In the genomic region with DNA sequence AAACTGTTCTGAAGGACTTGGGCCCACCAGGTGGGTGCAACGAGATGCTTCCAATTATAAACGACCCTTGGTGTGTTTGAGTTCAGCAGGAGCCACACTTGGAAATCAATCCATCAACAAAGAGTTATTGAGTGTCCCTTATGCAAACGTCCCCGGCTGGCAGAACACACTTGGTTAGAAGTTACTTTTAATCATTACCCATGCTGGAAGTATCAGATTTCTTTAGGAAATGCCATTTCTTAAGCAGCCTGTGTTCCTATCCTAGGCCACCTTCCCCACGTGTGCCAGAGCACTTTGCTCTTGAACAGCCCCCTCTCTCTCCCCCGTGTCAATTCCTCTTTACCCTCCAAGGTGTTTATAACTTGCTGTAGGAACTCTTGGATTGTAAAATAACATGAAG, we compare ENCODE assay signal across 24 cellular contexts. TPM values are rescaled to one million over a fixed set of nuclear protein-coding genes. Genes with fewer than 3 reads are reported as not detected.
DNase-seq lines count a peak whose midpoint lies in the region; TF ChIP-seq lines count a peak whose summit lies in the region.
"Had no signal": no experiment of that assay in that cellular context is flagged by ENCODE, and none has a peak within 500 bp of the region (broad histone marks: within the 10 kb centered on the region; RNA-seq: fewer than 3 reads in every experiment).

No MANE protein-coding gene starts in this region.

- H3K27me3 Mint-ChIP-seq in Calu3 (ENCODE audit: unreplicated experiment) (peaks cover 59% of the 10 kb centered on the region), nephron (ENCODE audit: low read depth) (peaks cover 25% of the 10 kb centered on the region)
- H3K27me3 Mint-ChIP-seq: activated naive CD8-positive, alpha-beta T cell treated with anti-CD3 and anti-CD28 coated beads, Interleukin-2, amount 50 U/mL, for 24 hours had no signal

- H3K9me3 Mint-ChIP-seq in Calu3 (ENCODE audit: low read depth, unreplicated experiment), result peaks cover 8% of the 10 kb centered on the region
- H3K9me3 Mint-ChIP-seq in nephron, result peaks cover 2% of the 10 kb centered on the region

- H3K27me3 ChIP-seq in colonic mucosa, result no peaks in the 10 kb centered on the region
- H3K27me3 ChIP-seq: neutrophil had no signal

- no peak overlapping the region for H3K4me3 ChIP-seq in colonic mucosa
- H3K4me3 ChIP-seq: K562, lung, MG63, prostate gland, SK-N-MC had no signal

- no peaks in the 10 kb centered on the region for H3K36me3 Mint-ChIP-seq in Calu3 (ENCODE audit: insufficient read depth, unreplicated experiment)
- peaks cover 3% of the 10 kb centered on the region for H3K36me3 Mint-ChIP-seq in nephron (ENCODE audit: low read depth)

- no peak overlapping the region for H3K4me3 Mint-ChIP-seq in Calu3 (ENCODE audit: low read depth, unreplicated experiment)
- H3K4me3 Mint-ChIP-seq in nephron, result no peak overlapping the region
- H3K4me3 Mint-ChIP-seq: activated naive CD8-positive, alpha-beta T cell treated with anti-CD3 and anti-CD28 coated beads, Interleukin-2, amount 50 U/mL, for 24 hours had no signal

- no peaks in the 10 kb centered on the region for H3K36me3 ChIP-seq in colonic mucosa
- H3K36me3 ChIP-seq: MG63, neutrophil, prostate gland had no signal

- intact Hi-C loops in Calu3 (cut with micrococcal nuclease; ENCODE audit: unreplicated experiment), result loop anchor here (2.0 kb wide), 1 partner anchor 37 kb away; no protein-coding TSS in a partner anchor
- intact Hi-C loops in colonic mucosa (cut with DNase I), result no loop called here

- H3K9ac ChIP-seq in colonic mucosa (ENCODE audit: low read depth in 2 of 2, low read length in 2 of 2), result no peak overlapping the region

- no peak for TF ChIP-seq CTCF in Calu3 (IDR thresholded peaks at IDR 0.05; ENCODE audit: unreplicated experiment)
- no peak for TF ChIP-seq CTCF in VCaP (conservative IDR thresholded peaks at IDR 0.05)
- TF ChIP-seq CTCF in nephron (IDR thresholded peaks at IDR 0.05; ENCODE audit: unreplicated experiment in 3 of 3), result no peak
- TF ChIP-seq CTCF in colonic mucosa (IDR thresholded peaks at IDR 0.05), result no peak

- no peaks in the 10 kb centered on the region for H3K9me3 ChIP-seq in colonic mucosa
- H3K9me3 ChIP-seq: MG63, neutrophil, prostate gland had no signal

- BruUV-seq in Calu3 (replicated peaks; lab: Mats Ljungman, UMichigan), result no TSS peak

- peak overlapping the region; percentile 26; the same call in 1 of the 2 replicates for H3K27ac ChIP-seq in VCaP
- no peak overlapping the region for H3K27ac ChIP-seq in colonic mucosa
- H3K27ac ChIP-seq: neutrophil, prostate gland, SK-N-MC had no signal

- H3K27ac Mint-ChIP-seq in Calu3 (ENCODE audit: unreplicated experiment), result no peak overlapping the region
- peak overlapping the region in 2 of 3 experiments; percentile 64 to 67 for H3K27ac Mint-ChIP-seq in nephron
- H3K27ac Mint-ChIP-seq: activated naive CD8-positive, alpha-beta T cell treated with anti-CD3 and anti-CD28 coated beads, Interleukin-2, amount 50 U/mL, for 24 hours had no signal

- CTCF ChIA-PET in Calu3 (lab: Charles Lee), result no interaction called here

- no peaks in the 10 kb centered on the region for H3K4me1 ChIP-seq in colonic mucosa
- H3K4me1 ChIP-seq: prostate gland had no signal

- peaks cover 20% of the 10 kb centered on the region for H3K4me1 Mint-ChIP-seq in Calu3 (ENCODE audit: low read depth, unreplicated experiment)
- peaks cover 12% of the 10 kb centered on the region for H3K4me1 Mint-ChIP-seq in nephron

- DNase-seq in NCI-H2171 treated with DMSO at 0.1 percent for 48 hours (lab: John Stamatoyannopoulos, UW), result peak; percentile 68
- DNase-seq in NCI-H2171 (lab: John Stamatoyannopoulos, UW), result no peak
- DNase-seq in Calu3, result peak; percentile 43
- no peak for DNase-seq in COLO668 (lab: John Stamatoyannopoulos, UW; ENCODE audit: unreplicated experiment)
- no peak for DNase-seq in colonic mucosa
- DNase-seq in glomerular visceral epithelial cell (ENCODE audit: extremely low spot score), result no peak
- DNase-seq: activated CD8-positive, alpha-beta memory T cell treated with anti-CD3 and anti-CD28 coated beads, Interleukin-2, amount 50 U/mL, for 4 hours; activated naive CD8-positive, alpha-beta T cell treated with anti-CD3 and anti-CD28 coated beads, Interleukin-2, amount 50 U/mL, for 24 hours; cerebellar nuclear complex; kidney; MG63; NCI-H1417 treated with DMSO at 0.1 percent for 48 hours; NCI-H524 treated with DMSO at 0.1 percent for 48 hours; substantia nigra had no signal

RNA-seq across cellular contexts. Expression of a gene that starts 37.7 kb away (rescaled TPM):
- not detected in 2 replicates for total RNA-seq in Calu3 (2022)
- total RNA-seq in colonic mucosa, result under 1 TPM; 0.20 to 0.27 TPM
- total RNA-seq: A172, endothelial cell of umbilical vein, glomerular endothelial cell, K562 had no signal

Comparison
In these comparisons a context has a peak if more than half of its experiments do, and no peak if none do; other contexts are left out.
1. DNase-seq: peak in NCI-H2171 treated with DMSO at 0.1 percent for 48 hours (single experiment) and Calu3 (single experiment); none in NCI-H2171 (single experiment), COLO668 (single experiment), colonic mucosa (single experiment) and glomerular visceral epithelial cell (single experiment).